In the genomic region with DNA sequence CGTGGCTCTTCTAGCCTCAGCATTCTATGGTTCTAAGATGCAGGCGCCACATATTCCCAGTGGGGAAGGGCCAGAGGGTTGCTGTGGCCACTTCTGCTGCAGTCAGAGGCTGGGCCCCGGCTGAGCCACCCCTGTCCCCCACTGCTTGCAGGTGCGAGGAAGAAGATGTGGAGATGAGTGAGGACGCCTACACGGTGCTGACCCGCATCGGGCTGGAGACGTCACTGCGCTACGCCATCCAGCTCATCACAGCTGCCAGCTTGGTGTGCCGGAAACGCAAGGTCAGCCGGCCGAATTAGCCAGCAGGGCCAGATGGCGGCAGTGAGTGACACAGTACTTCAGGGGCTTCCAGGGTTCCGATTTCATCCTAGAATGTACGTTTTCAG, we compare ENCODE assay signal across 17 cellular contexts. TPM values are rescaled to one million over a fixed set of nuclear protein-coding genes. Genes with fewer than 3 reads are reported as not detected.
DNase-seq lines count a peak whose midpoint lies in the region; ATAC-seq, FAIRE-seq and TF ChIP-seq lines count a peak whose summit lies in the region.
"Had no signal": no experiment of that assay in that cellular context is flagged by ENCODE, and none has a peak within 500 bp of the region (broad histone marks: within the 10 kb centered on the region; RNA-seq: fewer than 3 reads in every experiment).

No MANE protein-coding gene starts in this region.

- in situ Hi-C loops in HepG2 (cut with HindIII; ENCODE audit: extremely low pct_ligation_motif_present, low pct_unique_long_range_greater_than_20kb), result no loop called here

- H3K4me1 ChIP-seq in HepG2 (ENCODE audit: insufficient read depth, low read length), result peaks cover 16% of the 10 kb centered on the region
- H3K4me1 ChIP-seq in right lobe of liver, result peaks cover 0 to 18% (median 0%) of the 10 kb centered on the region in 4 donors
- H3K4me1 ChIP-seq in trophoblast cell (ENCODE audit: control insufficient read depth in 1 of 2, insufficient read depth in 2 of 2, low read length in 2 of 2), result peaks cover 5 to 11% of the 10 kb centered on the region in 2 experiments

- WGBS in HepG2 (ENCODE audit: low lambda C conversion rate), result 95% methylated on average over 18 of the region's 18 CpGs
- WGBS in right lobe of liver (ENCODE audit: insufficient coverage, low coverage, low lambda C conversion rate, missing lambda C conversion rate), result 75% methylated on average over 5 of the region's 18 CpGs
- WGBS in trophoblast cell (ENCODE audit: extremely low coverage, insufficient coverage, insufficient read length), result no CpG with 5 or more reads among the region's 18 CpGs

- H3K14ac ChIP-seq in trophoblast cell (ENCODE audit: low read length), result peak overlapping the region; percentile 21

- no peak overlapping the region for H3K23ac ChIP-seq in trophoblast cell (ENCODE audit: low read length)

- H3K79me2 ChIP-seq in HepG2 (ENCODE audit: insufficient read depth, low read length), result no peaks in the 10 kb centered on the region
- H3K79me2 ChIP-seq in trophoblast cell (ENCODE audit: control insufficient read depth, insufficient read depth, low read length, poor library complexity), result no peaks in the 10 kb centered on the region

- H3K18ac ChIP-seq in trophoblast cell (ENCODE audit: low read length), result peak overlapping the region; percentile 12

- ATAC-seq in HepG2, result no peak
- no peak for ATAC-seq in right lobe of liver
- ATAC-seq in GM19035 (IDR thresholded peaks at IDR 0.05; ENCODE audit: unreplicated experiment), result no peak

- H4K20me1 ChIP-seq in HepG2 (ENCODE audit: insufficient read depth, low read length), result no peaks in the 10 kb centered on the region

- peaks cover 12% of the 10 kb centered on the region for H3K79me1 ChIP-seq in trophoblast cell (ENCODE audit: low read length)

- H4K91ac ChIP-seq in trophoblast cell (ENCODE audit: low read depth, low read length), result peak overlapping the region; percentile 81

- H3K9me3 ChIP-seq in HepG2 (ENCODE audit: low read length) (no peaks in the 10 kb centered on the region), right lobe of liver (no peaks in the 10 kb centered on the region), trophoblast cell (ENCODE audit: insufficient read depth, low read depth, low read length) (peaks cover 3% of the 10 kb centered on the region)
- H3K9me3 ChIP-seq: SK-N-SH had no signal

- no peak overlapping the region for H4K8ac ChIP-seq in trophoblast cell (ENCODE audit: low read depth, low read length)

- no TSS peak for BruUV-seq in HepG2 (replicated peaks; lab: Mats Ljungman, UMichigan)

- no peak overlapping the region for H3K4me2 ChIP-seq in HepG2 (ENCODE audit: low read depth, low read length)
- no peak overlapping the region for H3K4me2 ChIP-seq in trophoblast cell (ENCODE audit: low read length)
- H3K4me2 ChIP-seq: SK-N-SH had no signal

- H2AK5ac ChIP-seq in trophoblast cell (ENCODE audit: low read length), result peak overlapping the region; percentile 44

- H3K27me3 ChIP-seq in HepG2 (ENCODE audit: control insufficient read depth in 1 of 2, insufficient read depth in 2 of 2, low read length in 2 of 2) (peaks cover 0 to 3% of the 10 kb centered on the region in 2 experiments; a peak in 1 of 5 replicates), right lobe of liver (no peaks in the 10 kb centered on the region), trophoblast cell (ENCODE audit: insufficient read depth, low read length) (peaks cover 7% of the 10 kb centered on the region)

- CTCF ChIA-PET in HepG2 (lab: Yijun Ruan, JAX; ENCODE audit: low intra/inter-chr PET ratio, low total read pairs), result no interaction called here

- H3K4ac ChIP-seq in trophoblast cell (ENCODE audit: low read depth, low read length), result no peak overlapping the region

- POLR2A ChIA-PET in HepG2 (lab: Yijun Ruan, JAX), result no interaction called here

- no peak overlapping the region for H2BK12ac ChIP-seq in trophoblast cell (ENCODE audit: low read length)

- no peak overlapping the region for H2AFZ ChIP-seq in HepG2 (ENCODE audit: low read length)
- H2AFZ ChIP-seq in trophoblast cell (ENCODE audit: insufficient read depth, low read length, poor library complexity), result no peak overlapping the region

- TF ChIP-seq RAD21 in HepG2 (CRISPR knock-in tag; IDR thresholded peaks at IDR 0.05), result no peak

- H3K9ac ChIP-seq in HepG2 (ENCODE audit: insufficient read depth, low read depth, low read length) (no peak overlapping the region), trophoblast cell (ENCODE audit: low read length) (no peak overlapping the region)
- H3K9ac ChIP-seq: SK-N-SH had no signal

- H2BK5ac ChIP-seq in trophoblast cell (ENCODE audit: low read depth, low read length, poor library complexity), result no peak overlapping the region

- TF ChIP-seq POLR2A in HepG2 (IDR thresholded peaks at IDR 0.05; ENCODE audit: insufficient read depth in 1 of 2, low read depth in 2 of 2, low read length in 2 of 2), result no peak
- no peak for TF ChIP-seq POLR2A in right lobe of liver (IDR thresholded peaks at IDR 0.05)

- H3K4me3 ChIP-seq in HepG2 (replicated peaks in 1 of 3; ENCODE audit: insufficient read depth in 1 of 3, low read depth in 2 of 3, low read length in 3 of 3) (no peak overlapping the region), right lobe of liver (no peak overlapping the region), trophoblast cell (ENCODE audit: low read depth, low read length) (no peak overlapping the region)

- no peak overlapping the region for H4K12ac ChIP-seq in trophoblast cell (ENCODE audit: low read depth, low read length)

- TF ChIP-seq CTCF in HepG2 (CRISPR knock-in tag; IDR thresholded peaks at IDR 0.05), result no peak
- no peak for TF ChIP-seq CTCF in right lobe of liver (IDR thresholded peaks at IDR 0.05)

- no peak for FAIRE-seq in HepG2 (lab: Jason Lieb, UNC)

- no peak for TF ChIP-seq EP300 in HepG2 (IDR thresholded peaks at IDR 0.05; ENCODE audit: low read depth in 2 of 2, low read length in 2 of 2)
- TF ChIP-seq EP300 in HepG2 (CRISPR knock-in tag; IDR thresholded peaks at IDR 0.05; ENCODE audit: borderline replicate concordance), result no peak

- no peak for DNase-seq in HepG2 (ENCODE audit: low spot score)
- no peak for DNase-seq in right lobe of liver
- DNase-seq in trophoblast cell, result no peak
- DNase-seq: 8988T, DMS79 treated with DMSO at 0.1 percent for 48 hours, H7, HFFc6, KG1, MV-4-11, NCI-H1694 treated with DMSO at 0.1 percent for 48 hours, OCI-M1, SK-N-SH had no signal

- peak overlapping the region; percentile 4 for H2BK120ac ChIP-seq in trophoblast cell (ENCODE audit: insufficient read depth, low read length, poor library complexity)

- H3K36me3 ChIP-seq in HepG2 (replicated peaks in 1 of 2; ENCODE audit: control insufficient read depth in 1 of 2, insufficient read depth in 2 of 2, low read length in 2 of 2) (peaks cover 8 to 46% of the 10 kb centered on the region in 2 experiments; a peak in 4 of 5 replicates), right lobe of liver (peaks cover 0 to 11% (median 2%) of the 10 kb centered on the region in 4 donors), trophoblast cell (ENCODE audit: control insufficient read depth in 1 of 2, insufficient read depth in 2 of 2, low read length in 2 of 2) (peaks cover 45 to 50% of the 10 kb centered on the region in 2 experiments)

- intact Hi-C loops in HepG2 (cut with micrococcal nuclease; ENCODE audit: unreplicated experiment), result no loop called here
- intact Hi-C loops in right lobe of liver (cut with DNase I), result no loop called here

- H3K27ac ChIP-seq in HepG2 (ENCODE audit: extremely low read length, insufficient read depth, low read length) (no peak overlapping the region), right lobe of liver (no peak overlapping the region), trophoblast cell (ENCODE audit: low read depth, low read length) (no peak overlapping the region)

RNA-seq across cellular contexts. Expression of a gene that starts 2.0 kb away (rescaled TPM):
- total RNA-seq in HepG2 (2016; rRNA removed; fragmentation: Illumina TruSeq; extraction: Trizol), result not detected in 2 replicates
- total RNA-seq in HepG2 (2016; cell fraction: cytosol; rRNA removed; fragmentation: Illumina TruSeq; extraction: Trizol; ENCODE audit: low read depth), result not detected in 2 replicates
- total RNA-seq in HepG2 (2016; cell fraction: insoluble cytoplasmic fraction; rRNA removed; fragmentation: Illumina TruSeq; extraction: Trizol), result not detected in 2 replicates
- total RNA-seq in HepG2 (2016; cell fraction: membrane; rRNA removed; fragmentation: Illumina TruSeq; extraction: Trizol), result not detected in 2 replicates
- not detected in 2 replicates for total RNA-seq in HepG2 (2016; cell fraction: nucleus; rRNA removed; fragmentation: Illumina TruSeq; extraction: Trizol)
- polyA plus RNA-seq in HepG2 (2011; rRNA removed), result 0.82 TPM in 1 of 2 replicates, not detected in the other
- 0.26 and 0.31 TPM in 2 replicates for polyA plus RNA-seq in HepG2 (2011; cell fraction: cytosol; rRNA removed)
- 14.9 and 17.4 TPM in 2 replicates for polyA plus RNA-seq in HepG2 (2011; cell fraction: nucleus; rRNA removed)
- polyA plus RNA-seq in HepG2 (2012), result 0.75 and 0.87 TPM in 2 replicates
- not detected in 2 replicates for polyA plus RNA-seq in HepG2 (2016; cell fraction: cytosol; fragmentation: Illumina TruSeq; extraction: Trizol; ENCODE audit: low read depth)
- not detected in 2 replicates for polyA plus RNA-seq in HepG2 (2016; cell fraction: insoluble cytoplasmic fraction; fragmentation: Illumina TruSeq; extraction: Trizol; ENCODE audit: low read depth)
- not detected in 2 replicates for polyA plus RNA-seq in HepG2 (2016; cell fraction: membrane; fragmentation: Illumina TruSeq; extraction: Trizol; ENCODE audit: low read depth)
- 1.2 TPM in 1 of 2 replicates, not detected in the other for polyA plus RNA-seq in HepG2 (2016; cell fraction: nucleus; fragmentation: Illumina TruSeq; extraction: Trizol; ENCODE audit: insufficient read depth, low read depth)
- not detected in 2 replicates for polyA minus RNA-seq in HepG2 (2011; rRNA and poly(A)+ RNA removed; ENCODE audit: low replicate concordance)
- not detected in 2 replicates for polyA minus RNA-seq in HepG2 (2011; cell fraction: cytosol; rRNA and poly(A)+ RNA removed)
- polyA minus RNA-seq in HepG2 (2011; cell fraction: nucleus; rRNA and poly(A)+ RNA removed), result not detected in 2 replicates
- total RNA-seq in right lobe of liver, result not detected
- polyA plus RNA-seq in trophoblast cell (2013), result 1.6 and 1.7 TPM in 2 replicates
- total RNA-seq: G401, H7, NCI-H460 had no signal
- polyA plus RNA-seq: AG04450, CD14-positive monocyte had no signal

RNA-seq across cellular contexts. Expression of a gene that starts 9.3 kb away (rescaled TPM):
- total RNA-seq in HepG2 (2016; rRNA removed; fragmentation: Illumina TruSeq; extraction: Trizol), result not detected in 2 replicates
- not detected in 2 replicates for total RNA-seq in HepG2 (2016; cell fraction: cytosol; rRNA removed; fragmentation: Illumina TruSeq; extraction: Trizol; ENCODE audit: low read depth)
- not detected in 2 replicates for total RNA-seq in HepG2 (2016; cell fraction: insoluble cytoplasmic fraction; rRNA removed; fragmentation: Illumina TruSeq; extraction: Trizol)
- total RNA-seq in HepG2 (2016; cell fraction: membrane; rRNA removed; fragmentation: Illumina TruSeq; extraction: Trizol), result not detected in 2 replicates
- not detected in 2 replicates for total RNA-seq in HepG2 (2016; cell fraction: nucleus; rRNA removed; fragmentation: Illumina TruSeq; extraction: Trizol)
- not detected in 2 replicates for polyA plus RNA-seq in HepG2 (2011; rRNA removed)
- not detected in 2 replicates for polyA plus RNA-seq in HepG2 (2011; cell fraction: cytosol; rRNA removed)
- polyA plus RNA-seq in HepG2 (2011; cell fraction: nucleus; rRNA removed), result 0.31 TPM in 1 of 2 replicates, not detected in the other
- not detected in 2 replicates for polyA plus RNA-seq in HepG2 (2012)
- polyA plus RNA-seq in HepG2 (2016; cell fraction: cytosol; fragmentation: Illumina TruSeq; extraction: Trizol; ENCODE audit: low read depth), result not detected in 2 replicates
- not detected in 2 replicates for polyA plus RNA-seq in HepG2 (2016; cell fraction: insoluble cytoplasmic fraction; fragmentation: Illumina TruSeq; extraction: Trizol; ENCODE audit: low read depth)
- polyA plus RNA-seq in HepG2 (2016; cell fraction: membrane; fragmentation: Illumina TruSeq; extraction: Trizol; ENCODE audit: low read depth), result not detected in 2 replicates
- not detected in 2 replicates for polyA plus RNA-seq in HepG2 (2016; cell fraction: nucleus; fragmentation: Illumina TruSeq; extraction: Trizol; ENCODE audit: insufficient read depth, low read depth)
- polyA minus RNA-seq in HepG2 (2011; rRNA and poly(A)+ RNA removed; ENCODE audit: low replicate concordance), result not detected in 2 replicates
- polyA minus RNA-seq in HepG2 (2011; cell fraction: cytosol; rRNA and poly(A)+ RNA removed), result not detected in 2 replicates
- polyA minus RNA-seq in HepG2 (2011; cell fraction: nucleus; rRNA and poly(A)+ RNA removed), result not detected in 2 replicates
- not detected for total RNA-seq in right lobe of liver
- 132 and 135 TPM in 2 replicates for polyA plus RNA-seq in trophoblast cell (2013)
- total RNA-seq: G401, H7, HFFc6, NCI-H460 had no signal
- polyA plus RNA-seq: AG04450, CD14-positive monocyte had no signal

RNA-seq across cellular contexts. Expression of a gene that starts 16.8 kb away (rescaled TPM):
- total RNA-seq in HepG2 (2016; rRNA removed; fragmentation: Illumina TruSeq; extraction: Trizol) (not detected in 2 replicates), right lobe of liver (not detected)
- total RNA-seq in HepG2 (2016; cell fraction: cytosol; rRNA removed; fragmentation: Illumina TruSeq; extraction: Trizol; ENCODE audit: low read depth), result not detected in 2 replicates
- total RNA-seq in HepG2 (2016; cell fraction: insoluble cytoplasmic fraction; rRNA removed; fragmentation: Illumina TruSeq; extraction: Trizol), result not detected in 2 replicates
- total RNA-seq in HepG2 (2016; cell fraction: membrane; rRNA removed; fragmentation: Illumina TruSeq; extraction: Trizol), result not detected in 2 replicates
- not detected in 2 replicates for total RNA-seq in HepG2 (2016; cell fraction: nucleus; rRNA removed; fragmentation: Illumina TruSeq; extraction: Trizol)
- not detected in 2 replicates for polyA plus RNA-seq in HepG2 (2011; rRNA removed)
- not detected in 2 replicates for polyA plus RNA-seq in HepG2 (2011; cell fraction: cytosol; rRNA removed)
- polyA plus RNA-seq in HepG2 (2011; cell fraction: nucleus; rRNA removed), result not detected in 2 replicates
- polyA plus RNA-seq in HepG2 (2012), result not detected in 2 replicates
- not detected in 2 replicates for polyA plus RNA-seq in HepG2 (2016; cell fraction: cytosol; fragmentation: Illumina TruSeq; extraction: Trizol; ENCODE audit: low read depth)
- not detected in 2 replicates for polyA plus RNA-seq in HepG2 (2016; cell fraction: insoluble cytoplasmic fraction; fragmentation: Illumina TruSeq; extraction: Trizol; ENCODE audit: low read depth)
- polyA plus RNA-seq in HepG2 (2016; cell fraction: membrane; fragmentation: Illumina TruSeq; extraction: Trizol; ENCODE audit: low read depth), result not detected in 2 replicates
- polyA plus RNA-seq in HepG2 (2016; cell fraction: nucleus; fragmentation: Illumina TruSeq; extraction: Trizol; ENCODE audit: insufficient read depth, low read depth), result not detected in 2 replicates
- polyA minus RNA-seq in HepG2 (2011; rRNA and poly(A)+ RNA removed; ENCODE audit: low replicate concordance), result not detected in 2 replicates
- not detected in 2 replicates for polyA minus RNA-seq in HepG2 (2011; cell fraction: cytosol; rRNA and poly(A)+ RNA removed)
- polyA minus RNA-seq in HepG2 (2011; cell fraction: nucleus; rRNA and poly(A)+ RNA removed), result not detected in 2 replicates
- polyA plus RNA-seq in trophoblast cell (2013), result 0.30 and 0.33 TPM in 2 replicates
- total RNA-seq: G401, H7, NCI-H460 had no signal
- polyA plus RNA-seq: AG04450, CD14-positive monocyte had no signal

RNA-seq across cellular contexts. Expression of a gene that starts 21.2 kb away (rescaled TPM):
- total RNA-seq in HepG2 (2016; rRNA removed; fragmentation: Illumina TruSeq; extraction: Trizol) (108 and 122 TPM in 2 replicates), right lobe of liver (10 to 100 TPM; 22.8 to 66.7 (median 32.3) TPM)
- 42.8 and 44.4 TPM in 2 replicates for total RNA-seq in HepG2 (2016; cell fraction: cytosol; rRNA removed; fragmentation: Illumina TruSeq; extraction: Trizol; ENCODE audit: low read depth)
- 98.2 and 127 TPM in 2 replicates for total RNA-seq in HepG2 (2016; cell fraction: insoluble cytoplasmic fraction; rRNA removed; fragmentation: Illumina TruSeq; extraction: Trizol)
- total RNA-seq in HepG2 (2016; cell fraction: membrane; rRNA removed; fragmentation: Illumina TruSeq; extraction: Trizol), result 53.1 and 56.0 TPM in 2 replicates
- 57.1 and 62.8 TPM in 2 replicates for total RNA-seq in HepG2 (2016; cell fraction: nucleus; rRNA removed; fragmentation: Illumina TruSeq; extraction: Trizol)
- polyA plus RNA-seq in HepG2 (2011; rRNA removed), result 109 and 120 TPM in 2 replicates
- 120 and 188 TPM in 2 replicates for polyA plus RNA-seq in HepG2 (2011; cell fraction: cytosol; rRNA removed)
- polyA plus RNA-seq in HepG2 (2011; cell fraction: nucleus; rRNA removed), result 169 and 241 TPM in 2 replicates
- 71.6 and 76.0 TPM in 2 replicates for polyA plus RNA-seq in HepG2 (2012)
- polyA plus RNA-seq in HepG2 (2016; cell fraction: cytosol; fragmentation: Illumina TruSeq; extraction: Trizol; ENCODE audit: low read depth), result 38.1 and 42.9 TPM in 2 replicates
- 87.8 and 103 TPM in 2 replicates for polyA plus RNA-seq in HepG2 (2016; cell fraction: insoluble cytoplasmic fraction; fragmentation: Illumina TruSeq; extraction: Trizol; ENCODE audit: low read depth)
- 44.0 and 49.8 TPM in 2 replicates for polyA plus RNA-seq in HepG2 (2016; cell fraction: membrane; fragmentation: Illumina TruSeq; extraction: Trizol; ENCODE audit: low read depth)
- 101 and 102 TPM in 2 replicates for polyA plus RNA-seq in HepG2 (2016; cell fraction: nucleus; fragmentation: Illumina TruSeq; extraction: Trizol; ENCODE audit: insufficient read depth, low read depth)
- polyA minus RNA-seq in HepG2 (2011; rRNA and poly(A)+ RNA removed; ENCODE audit: low replicate concordance), result 203 and 355 TPM in 2 replicates
- polyA minus RNA-seq in HepG2 (2011; cell fraction: cytosol; rRNA and poly(A)+ RNA removed), result 65.7 and 86.3 TPM in 2 replicates
- 47.3 and 59.2 TPM in 2 replicates for polyA minus RNA-seq in HepG2 (2011; cell fraction: nucleus; rRNA and poly(A)+ RNA removed)
- polyA plus RNA-seq in trophoblast cell (2013), result 58.0 and 58.6 TPM in 2 replicates

RNA-seq across cellular contexts. Expression of a gene that starts 21.8 kb away (rescaled TPM):
- total RNA-seq in HepG2 (2016; rRNA removed; fragmentation: Illumina TruSeq; extraction: Trizol) (16.4 and 18.4 TPM in 2 replicates), right lobe of liver (10 to 100 TPM in 2 of 6 experiments, 1 to 10 TPM in 4; 4.7 to 12.5 (median 8.9) TPM)
- 5.2 and 5.3 TPM in 2 replicates for total RNA-seq in HepG2 (2016; cell fraction: cytosol; rRNA removed; fragmentation: Illumina TruSeq; extraction: Trizol; ENCODE audit: low read depth)
- total RNA-seq in HepG2 (2016; cell fraction: insoluble cytoplasmic fraction; rRNA removed; fragmentation: Illumina TruSeq; extraction: Trizol), result 13.3 and 20.4 TPM in 2 replicates
- 4.9 and 5.1 TPM in 2 replicates for total RNA-seq in HepG2 (2016; cell fraction: membrane; rRNA removed; fragmentation: Illumina TruSeq; extraction: Trizol)
- total RNA-seq in HepG2 (2016; cell fraction: nucleus; rRNA removed; fragmentation: Illumina TruSeq; extraction: Trizol), result 17.7 and 22.5 TPM in 2 replicates
- polyA plus RNA-seq in HepG2 (2011; rRNA removed), result 34.3 and 42.1 TPM in 2 replicates
- polyA plus RNA-seq in HepG2 (2011; cell fraction: cytosol; rRNA removed), result 15.4 and 24.0 TPM in 2 replicates
- 43.8 and 62.9 TPM in 2 replicates for polyA plus RNA-seq in HepG2 (2011; cell fraction: nucleus; rRNA removed)
- polyA plus RNA-seq in HepG2 (2012), result 10.2 and 20.0 TPM in 2 replicates
- polyA plus RNA-seq in HepG2 (2016; cell fraction: cytosol; fragmentation: Illumina TruSeq; extraction: Trizol; ENCODE audit: low read depth), result 1.1 and 1.4 TPM in 2 replicates
- 10.8 and 15.0 TPM in 2 replicates for polyA plus RNA-seq in HepG2 (2016; cell fraction: insoluble cytoplasmic fraction; fragmentation: Illumina TruSeq; extraction: Trizol; ENCODE audit: low read depth)
- 2.9 and 3.5 TPM in 2 replicates for polyA plus RNA-seq in HepG2 (2016; cell fraction: membrane; fragmentation: Illumina TruSeq; extraction: Trizol; ENCODE audit: low read depth)
- polyA plus RNA-seq in HepG2 (2016; cell fraction: nucleus; fragmentation: Illumina TruSeq; extraction: Trizol; ENCODE audit: insufficient read depth, low read depth), result 28.6 and 30.1 TPM in 2 replicates
- polyA minus RNA-seq in HepG2 (2011; rRNA and poly(A)+ RNA removed; ENCODE audit: low replicate concordance), result 85.1 and 134 TPM in 2 replicates
- 22.2 and 28.2 TPM in 2 replicates for polyA minus RNA-seq in HepG2 (2011; cell fraction: cytosol; rRNA and poly(A)+ RNA removed)
- 26.5 and 44.0 TPM in 2 replicates for polyA minus RNA-seq in HepG2 (2011; cell fraction: nucleus; rRNA and poly(A)+ RNA removed)
- 64.3 and 68.6 TPM in 2 replicates for polyA plus RNA-seq in trophoblast cell (2013)
